Comparison of ENCODE assay signal across 24 cellular contexts in the genomic region with DNA sequence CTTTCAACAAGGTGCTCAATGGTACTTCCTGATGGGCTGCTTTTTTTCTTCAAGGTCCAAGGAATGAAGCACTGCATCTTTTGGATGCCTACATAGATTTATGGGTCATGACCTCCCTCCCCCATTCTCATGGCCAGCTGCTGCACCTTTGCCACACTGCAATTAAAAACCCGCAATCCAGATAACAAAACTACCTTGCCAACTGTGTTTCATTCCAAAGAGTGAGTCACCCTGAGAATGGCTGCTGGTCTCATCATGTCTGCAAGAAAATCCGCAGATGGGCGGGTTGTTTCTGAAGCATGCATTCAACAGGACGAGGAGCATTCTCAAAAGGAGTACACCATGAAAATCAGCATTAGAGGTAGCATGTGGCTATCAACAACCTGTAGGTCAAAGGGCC.
DNase-seq lines count a peak whose midpoint lies in the region; ATAC-seq and TF ChIP-seq lines count a peak whose summit lies in the region.
"Had no signal": no experiment of that assay in that cellular context is flagged by ENCODE, and none has a peak within 500 bp of the region (broad histone marks: within the 10 kb centered on the region; RNA-seq: fewer than 3 reads in every experiment).

No MANE protein-coding gene starts in this region.

- H3K4me3 Mint-ChIP-seq in MCF 10A (ENCODE audit: unreplicated experiment): no peak overlapping the region
- H3K4me3 Mint-ChIP-seq in WTC11: no peak overlapping the region
- H3K4me3 Mint-ChIP-seq: activated CD4-positive, alpha-beta T cell treated with anti-CD3 and anti-CD28 coated beads, Interleukin-2, amount 10 ng/mL, durations not matched to agents 7 days and 5 days; activated naive CD8-positive, alpha-beta T cell had no signal

- TF ChIP-seq CTCF in MCF 10A (IDR thresholded peaks at IDR 0.05; ENCODE audit: unreplicated experiment) (no peak), breast epithelium (IDR thresholded peaks at IDR 0.05) (no peak), WTC11 (IDR thresholded peaks at IDR 0.05) (no peak)

- H3K27me3 Mint-ChIP-seq in MCF 10A (ENCODE audit: insufficient read depth, unreplicated experiment) (no peaks in the 10 kb centered on the region), WTC11 (ENCODE audit: low read depth) (no peaks in the 10 kb centered on the region)
- H3K27me3 Mint-ChIP-seq: activated CD4-positive, alpha-beta T cell treated with anti-CD3 and anti-CD28 coated beads, Interleukin-2, amount 10 ng/mL, durations not matched to agents 7 days and 5 days; activated naive CD8-positive, alpha-beta T cell had no signal

- no peaks in the 10 kb centered on the region for H3K9me3 ChIP-seq in breast epithelium
- H3K9me3 ChIP-seq: heart left ventricle, neutrophil, transverse colon had no signal

- no TSS peak for BruUV-seq in MCF 10A (replicated peaks; lab: Mats Ljungman, UMichigan)

- no peak for TF ChIP-seq POLR2A in breast epithelium (IDR thresholded peaks at IDR 0.05)

- no peaks in the 10 kb centered on the region for H3K9me3 Mint-ChIP-seq in MCF 10A (ENCODE audit: unreplicated experiment)
- H3K9me3 Mint-ChIP-seq in WTC11: no peaks in the 10 kb centered on the region

- POLR2A ChIA-PET in MCF 10A (lab: Yijun Ruan, JAX): no interaction called here
- POLR2A ChIA-PET in WTC11 (lab: Charles Lee): no interaction called here

- ATAC-seq in WTC11 (no peak), HG03039 (IDR thresholded peaks at IDR 0.05; ENCODE audit: unreplicated experiment) (no peak)
- ATAC-seq: HCT116, heart left ventricle had no signal

- CTCF ChIA-PET in MCF 10A (lab: Yijun Ruan, JAX): interaction anchor here (0.8 kb wide), 1 partner anchor 16 kb away, joined by 3 read pairs; no protein-coding TSS in a partner anchor
- CTCF ChIA-PET in WTC11 (lab: Charles Lee): no interaction called here

- no peak overlapping the region for H3K27ac ChIP-seq in breast epithelium
- H3K27ac ChIP-seq: 22Rv1, cardiac muscle cell, heart left ventricle, neutrophil, transverse colon had no signal

- no peaks in the 10 kb centered on the region for H3K4me1 ChIP-seq in breast epithelium
- H3K4me1 ChIP-seq: transverse colon had no signal

- H3K36me3 Mint-ChIP-seq in MCF 10A (ENCODE audit: insufficient read depth, unreplicated experiment) (no peaks in the 10 kb centered on the region), WTC11 (peaks cover 17% of the 10 kb centered on the region)
- H3K36me3 Mint-ChIP-seq: activated naive CD8-positive, alpha-beta T cell had no signal

- intact Hi-C loops in MCF 10A (cut with micrococcal nuclease) (loop anchor here (10.0 kb wide), 1 partner anchor 139 kb away; a partner anchor contains a TSS), breast epithelium (cut with DNase I; ENCODE audit: low total_unique reads) (no loop called here)

- DNase-seq in MCF 10A (ENCODE audit: unreplicated experiment): peak; percentile 74
- no peak for DNase-seq in breast epithelium (ENCODE audit: low spot score in 2 of 2)
- DNase-seq in WTC11 (ENCODE audit: low spot score): no peak
- DNase-seq in iris pigment epithelial cell (ENCODE audit: low read depth): peak; percentile 17
- DNase-seq in activated CD4-positive, alpha-beta T cell treated with anti-CD3 and anti-CD28 coated beads, Interleukin-2, amount 50 U/mL, for 48 hours: no peak
- no peak for DNase-seq in SKM-1 treated with dmso at 0.1 percent for 144 hours (lab: John Stamatoyannopoulos, UW; ENCODE audit: unreplicated experiment)
- no peak for DNase-seq in activated CD4-positive, alpha-beta T cell treated with anti-CD3 and anti-CD28 coated beads for 4 hours
- DNase-seq: activated CD4-positive, alpha-beta T cell treated with anti-CD3 and anti-CD28 coated beads, Interleukin-2, amount 10 ng/mL, durations not matched to agents 7 days and 5 days; DMS153; heart left ventricle; kidney; MV-4-11; NCI-H2029 treated with DMSO at 0.1 percent for 48 hours; NCI-H524; OCI-M1; retina; stimulated activated naive CD4-positive, alpha-beta T cell treated with Interleukin-2 at 50 U/mL for 16 hours; transverse colon had no signal

- H3K4me3 ChIP-seq in breast epithelium: no peak overlapping the region
- H3K4me3 ChIP-seq: cardiac muscle cell, heart left ventricle, transverse colon had no signal

- H3K4me1 Mint-ChIP-seq in MCF 10A (ENCODE audit: insufficient read depth, unreplicated experiment) (peaks cover 25% of the 10 kb centered on the region), WTC11 (peaks cover 79% of the 10 kb centered on the region)
- H3K4me1 Mint-ChIP-seq: activated CD4-positive, alpha-beta T cell treated with anti-CD3 and anti-CD28 coated beads, Interleukin-2, amount 10 ng/mL, durations not matched to agents 7 days and 5 days had no signal

- no peaks in the 10 kb centered on the region for H3K27me3 ChIP-seq in breast epithelium
- H3K27me3 ChIP-seq: cardiac muscle cell, heart left ventricle, neutrophil, transverse colon had no signal

- H3K27ac Mint-ChIP-seq in MCF 10A (ENCODE audit: low read depth, unreplicated experiment) (no peak overlapping the region), WTC11 (peak overlapping the region; percentile 2; the same call in 1 of the 2 replicates)
- H3K27ac Mint-ChIP-seq: activated CD4-positive, alpha-beta T cell treated with anti-CD3 and anti-CD28 coated beads, Interleukin-2, amount 10 ng/mL, durations not matched to agents 7 days and 5 days; activated naive CD8-positive, alpha-beta T cell had no signal

- no peaks in the 10 kb centered on the region for H3K36me3 ChIP-seq in breast epithelium
- H3K36me3 ChIP-seq: cardiac muscle cell, heart left ventricle, neutrophil, transverse colon had no signal

TF ChIP-seq in WTC11, 78 proteins besides CTCF, POLR2A, EP300 and RAD21:
- TF ChIP-seq ZNF416 (CRISPR knock-in tag; IDR thresholded peaks at IDR 0.05) (no peak), TEAD1 (CRISPR knock-in tag; IDR thresholded peaks at IDR 0.05) (no peak), IRF2 (CRISPR knock-in tag; IDR thresholded peaks at IDR 0.05; ENCODE audit: borderline replicate concordance, low read depth) (no peak), GABPB1 (CRISPR knock-in tag; IDR thresholded peaks at IDR 0.05) (no peak), ZNF423 (CRISPR knock-in tag; IDR thresholded peaks at IDR 0.05) (no peak), GTF2I (CRISPR knock-in tag; conservative IDR thresholded peaks at IDR 0.05) (no peak), CREB1 (CRISPR knock-in tag; IDR thresholded peaks at IDR 0.05) (no peak)
- TF ChIP-seq, protein P1, sequence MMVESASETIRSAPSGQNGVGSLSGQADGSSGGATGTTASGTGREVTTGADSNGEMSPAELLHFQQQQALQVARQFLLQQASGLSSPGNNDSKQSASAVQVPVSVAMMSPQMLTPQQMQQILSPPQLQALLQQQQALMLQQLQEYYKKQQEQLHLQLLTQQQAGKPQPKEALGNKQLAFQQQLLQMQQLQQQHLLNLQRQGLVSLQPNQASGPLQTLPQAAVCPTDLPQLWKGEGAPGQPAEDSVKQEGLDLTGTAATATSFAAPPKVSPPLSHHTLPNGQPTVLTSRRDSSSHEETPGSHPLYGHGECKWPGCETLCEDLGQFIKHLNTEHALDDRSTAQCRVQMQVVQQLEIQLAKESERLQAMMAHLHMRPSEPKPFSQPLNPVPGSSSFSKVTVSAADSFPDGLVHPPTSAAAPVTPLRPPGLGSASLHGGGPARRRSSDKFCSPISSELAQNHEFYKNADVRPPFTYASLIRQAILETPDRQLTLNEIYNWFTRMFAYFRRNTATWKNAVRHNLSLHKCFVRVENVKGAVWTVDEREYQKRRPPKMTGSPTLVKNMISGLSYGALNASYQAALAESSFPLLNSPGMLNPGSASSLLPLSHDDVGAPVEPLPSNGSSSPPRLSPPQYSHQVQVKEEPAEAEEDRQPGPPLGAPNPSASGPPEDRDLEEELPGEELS (CRISPR knock-in tag; IDR thresholded peaks at IDR 0.05): no peak
- TF ChIP-seq, protein P2, sequence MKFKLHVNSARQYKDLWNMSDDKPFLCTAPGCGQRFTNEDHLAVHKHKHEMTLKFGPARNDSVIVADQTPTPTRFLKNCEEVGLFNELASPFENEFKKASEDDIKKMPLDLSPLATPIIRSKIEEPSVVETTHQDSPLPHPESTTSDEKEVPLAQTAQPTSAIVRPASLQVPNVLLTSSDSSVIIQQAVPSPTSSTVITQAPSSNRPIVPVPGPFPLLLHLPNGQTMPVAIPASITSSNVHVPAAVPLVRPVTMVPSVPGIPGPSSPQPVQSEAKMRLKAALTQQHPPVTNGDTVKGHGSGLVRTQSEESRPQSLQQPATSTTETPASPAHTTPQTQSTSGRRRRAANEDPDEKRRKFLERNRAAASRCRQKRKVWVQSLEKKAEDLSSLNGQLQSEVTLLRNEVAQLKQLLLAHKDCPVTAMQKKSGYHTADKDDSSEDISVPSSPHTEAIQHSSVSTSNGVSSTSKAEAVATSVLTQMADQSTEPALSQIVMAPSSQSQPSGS (CRISPR knock-in tag; IDR thresholded peaks at IDR 0.05; ENCODE audit: borderline replicate concordance, low read depth): no peak
- TF ChIP-seq, protein P3, sequence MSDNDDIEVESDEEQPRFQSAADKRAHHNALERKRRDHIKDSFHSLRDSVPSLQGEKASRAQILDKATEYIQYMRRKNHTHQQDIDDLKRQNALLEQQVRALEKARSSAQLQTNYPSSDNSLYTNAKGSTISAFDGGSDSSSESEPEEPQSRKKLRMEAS (CRISPR knock-in tag; IDR thresholded peaks at IDR 0.05): no peak
- TF ChIP-seq, protein P4, sequence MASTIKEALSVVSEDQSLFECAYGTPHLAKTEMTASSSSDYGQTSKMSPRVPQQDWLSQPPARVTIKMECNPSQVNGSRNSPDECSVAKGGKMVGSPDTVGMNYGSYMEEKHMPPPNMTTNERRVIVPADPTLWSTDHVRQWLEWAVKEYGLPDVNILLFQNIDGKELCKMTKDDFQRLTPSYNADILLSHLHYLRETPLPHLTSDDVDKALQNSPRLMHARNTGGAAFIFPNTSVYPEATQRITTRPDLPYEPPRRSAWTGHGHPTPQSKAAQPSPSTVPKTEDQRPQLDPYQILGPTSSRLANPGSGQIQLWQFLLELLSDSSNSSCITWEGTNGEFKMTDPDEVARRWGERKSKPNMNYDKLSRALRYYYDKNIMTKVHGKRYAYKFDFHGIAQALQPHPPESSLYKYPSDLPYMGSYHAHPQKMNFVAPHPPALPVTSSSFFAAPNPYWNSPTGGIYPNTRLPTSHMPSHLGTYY (CRISPR knock-in tag; IDR thresholded peaks at IDR 0.05): no peak
- TF ChIP-seq, protein P5, sequence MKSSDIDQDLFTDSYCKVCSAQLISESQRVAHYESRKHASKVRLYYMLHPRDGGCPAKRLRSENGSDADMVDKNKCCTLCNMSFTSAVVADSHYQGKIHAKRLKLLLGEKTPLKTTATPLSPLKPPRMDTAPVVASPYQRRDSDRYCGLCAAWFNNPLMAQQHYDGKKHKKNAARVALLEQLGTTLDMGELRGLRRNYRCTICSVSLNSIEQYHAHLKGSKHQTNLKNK (CRISPR knock-in tag; IDR thresholded peaks at IDR 0.05): no peak

Comparison
In these comparisons a context has a peak if more than half of its experiments do, and no peak if none do; other contexts are left out.
1. DNase-seq: peak in MCF 10A (single experiment) and iris pigment epithelial cell (single experiment); none in breast epithelium (0 of 2), WTC11 (single experiment), activated CD4-positive, alpha-beta T cell treated with anti-CD3 and anti-CD28 coated beads, Interleukin-2, amount 50 U/mL, for 48 hours (0 of 2), SKM-1 treated with dmso at 0.1 percent for 144 hours (single experiment) and activated CD4-positive, alpha-beta T cell treated with anti-CD3 and anti-CD28 coated beads for 4 hours (0 of 2).